9 cellular contexts compared by ENCODE assay signal in genomic region chr2:65031341-65032015, GRCh38. TPM values are rescaled to one million over a fixed set of nuclear protein-coding genes. Genes with fewer than 3 reads are reported as not detected.
DNase-seq lines count a peak whose midpoint lies in the region; ATAC-seq, FAIRE-seq and TF ChIP-seq lines count a peak whose summit lies in the region.
"Had no signal": no experiment of that assay in that cellular context is flagged by ENCODE, and none has a peak within 500 bp of the region (broad histone marks: within the 10 kb centered on the region; RNA-seq: fewer than 3 reads in every experiment).

No MANE protein-coding gene starts in this region.

- BruUV-seq in endothelial cell of umbilical vein (replicated peaks; lab: Mats Ljungman, UMichigan), result no TSS peak

- H3K36me3 ChIP-seq in H7 (replicated peaks; ENCODE audit: control insufficient read depth, insufficient read depth, low read length), result no peaks in the 10 kb centered on the region
- H3K36me3 ChIP-seq in endothelial cell of umbilical vein (ENCODE audit: control insufficient read depth in 2 of 2, extremely low read depth in 1 of 2, insufficient read depth in 2 of 2, low read length in 2 of 2), result no peaks in the 10 kb centered on the region

- peak; percentile 66 for DNase-seq in COLO668 (lab: John Stamatoyannopoulos, UW; ENCODE audit: unreplicated experiment)
- peak; percentile 59 for DNase-seq in H7
- peak; percentile 53 for DNase-seq in NCI-H69 (lab: John Stamatoyannopoulos, UW)
- peak; percentile 71 for DNase-seq in endothelial cell of umbilical vein (ENCODE audit: low read depth, low spot score)
- DNase-seq in glomerular visceral epithelial cell (ENCODE audit: extremely low spot score), result no peak
- DNase-seq in glutamatergic neuron, result no peak

- dilution Hi-C loops in endothelial cell of umbilical vein (cut with MboI; ENCODE audit: extremely low pct_ligation_motif_present, low sequenced_read_pairs), result no loop called here

- no peak for TF ChIP-seq CTCF in endothelial cell of umbilical vein (IDR thresholded peaks at IDR 0.05; ENCODE audit: extremely low read depth in 1 of 2, insufficient read depth in 1 of 2, low read depth in 1 of 2, low read length in 2 of 2)
- no peak for TF ChIP-seq CTCF in glutamatergic neuron (IDR thresholded peaks at IDR 0.05; ENCODE audit: partially characterized antibody, unreplicated experiment)

- H4K20me1 ChIP-seq in endothelial cell of umbilical vein (replicated peaks; ENCODE audit: control insufficient read depth, extremely low read depth, insufficient read depth, low read length), result no peaks in the 10 kb centered on the region

- no peak overlapping the region for H3K9ac ChIP-seq in endothelial cell of umbilical vein (replicated peaks; ENCODE audit: extremely low read depth, insufficient read depth, low read length)

- POLR2A ChIA-PET in endothelial cell of umbilical vein (lab: Charles Lee), result no interaction called here

- peak overlapping the region; percentile 44 for H3K4me2 ChIP-seq in endothelial cell of umbilical vein (ENCODE audit: insufficient read depth, low read length)

- H3K4me1 Mint-ChIP-seq in glutamatergic neuron (ENCODE audit: low read depth, unreplicated experiment), result no peaks in the 10 kb centered on the region

- H2AFZ ChIP-seq in endothelial cell of umbilical vein (ENCODE audit: low read depth, low read length), result peak overlapping the region; percentile 29

- H3K9me1 ChIP-seq in endothelial cell of umbilical vein (replicated peaks; ENCODE audit: control insufficient read depth, extremely low read depth, insufficient read depth, low read length), result no peaks in the 10 kb centered on the region

- CTCF ChIA-PET in endothelial cell of umbilical vein (lab: Charles Lee), result interaction anchor here (1.0 to 5.1 kb wide), 4 partner anchors 13 to 138 kb away, joined by 3 to 44 read pairs (median 4); no protein-coding TSS in a partner anchor

- no peaks in the 10 kb centered on the region for H3K9me3 Mint-ChIP-seq in glutamatergic neuron (ENCODE audit: unreplicated experiment)
- H3K9me3 Mint-ChIP-seq: nephron had no signal

- ATAC-seq in HG02981 (IDR thresholded peaks at IDR 0.05; ENCODE audit: unreplicated experiment) (no peak), HG03521 (IDR thresholded peaks at IDR 0.05; ENCODE audit: unreplicated experiment) (no peak)

- no peaks in the 10 kb centered on the region for H3K27me3 ChIP-seq in H7 (ENCODE audit: control insufficient read depth, insufficient read depth, low read length)
- H3K27me3 ChIP-seq in endothelial cell of umbilical vein (ENCODE audit: control insufficient read depth in 2 of 2, insufficient read depth in 2 of 2, low read length in 2 of 2), result no peaks in the 10 kb centered on the region

- H3K27ac ChIP-seq in endothelial cell of umbilical vein (ENCODE audit: insufficient read depth, low read depth, low read length), result no peak overlapping the region

- no peak overlapping the region for H3K4me3 ChIP-seq in H7 (ENCODE audit: insufficient read depth, low read depth, low read length)
- no peak overlapping the region for H3K4me3 ChIP-seq in endothelial cell of umbilical vein (replicated peaks in 1 of 3; ENCODE audit: insufficient read depth in 1 of 3, low read depth in 1 of 3, low read length in 3 of 3)

- peaks cover 10% of the 10 kb centered on the region for H3K4me1 ChIP-seq in endothelial cell of umbilical vein (ENCODE audit: control insufficient read depth, extremely low read depth, insufficient read depth, low read length)

- H3K27me3 Mint-ChIP-seq in glutamatergic neuron (ENCODE audit: unreplicated experiment), result no peaks in the 10 kb centered on the region

- H3K9me3 ChIP-seq in endothelial cell of umbilical vein (replicated peaks; ENCODE audit: control insufficient read depth, insufficient read depth, low read length), result no peaks in the 10 kb centered on the region

- H3K36me3 Mint-ChIP-seq in glutamatergic neuron (ENCODE audit: unreplicated experiment), result no peaks in the 10 kb centered on the region

- FAIRE-seq in endothelial cell of umbilical vein (lab: Jason Lieb, UNC), result no peak

- H3K79me2 ChIP-seq in endothelial cell of umbilical vein (ENCODE audit: control insufficient read depth, insufficient read depth, low read length), result no peaks in the 10 kb centered on the region

- no peak for TF ChIP-seq POLR2A in endothelial cell of umbilical vein (IDR thresholded peaks at IDR 0.05; ENCODE audit: low read depth, low read length)

- no peak overlapping the region for H3K4me3 Mint-ChIP-seq in glutamatergic neuron (ENCODE audit: unreplicated experiment)
- H3K4me3 Mint-ChIP-seq: nephron had no signal

- intact Hi-C loops in endothelial cell of umbilical vein (cut with micrococcal nuclease), result no loop called here

- H3K27ac Mint-ChIP-seq in glutamatergic neuron (ENCODE audit: unreplicated experiment), result no peak overlapping the region

TF ChIP-seq in endothelial cell of umbilical vein, 7 proteins besides CTCF, POLR2A, EP300 and RAD21:
- TF ChIP-seq MYC (IDR thresholded peaks at IDR 0.05; ENCODE audit: low read depth, low read length) (no peak), GATA2 (IDR thresholded peaks at IDR 0.05; ENCODE audit: insufficient read depth, insufficient read length, low read depth, low read length) (no peak), FOS (IDR thresholded peaks at IDR 0.05; ENCODE audit: borderline replicate concordance, insufficient read depth, low read length) (no peak), POLR2AphosphoS5 (IDR thresholded peaks at IDR 0.05; ENCODE audit: insufficient read depth, low read depth, low read length) (no peak), MAX (IDR thresholded peaks at IDR 0.05; ENCODE audit: insufficient read depth, insufficient read length) (no peak), EZH2 (IDR thresholded peaks at IDR 0.05; ENCODE audit: borderline replicate concordance, low read depth, low read length, severe bottlenecking) (no peak), JUN (IDR thresholded peaks at IDR 0.05; ENCODE audit: borderline replicate concordance, insufficient read depth, insufficient read length, low read depth) (no peak)
TF ChIP-seq in endothelial cell of umbilical vein: peak in this region for 0.

RNA-seq across cellular contexts. Expression of gene CEP68, which starts 24.7 kb away (rescaled TPM):
- total RNA-seq in H7 (2014; rRNA removed; shearing (Covaris generic)), result 10.3 and 15.1 TPM in 2 replicates
- total RNA-seq in endothelial cell of umbilical vein (20.0 and 21.4 TPM in 2 replicates), glutamatergic neuron (ENCODE audit: unreplicated experiment) (38.3 TPM)
- 22.0 and 26.2 TPM in 2 replicates for polyA plus RNA-seq in endothelial cell of umbilical vein
- polyA plus RNA-seq in endothelial cell of umbilical vein (2011; cell fraction: cytosol; rRNA removed), result 15.0 and 17.9 TPM in 2 replicates
- 20.6 and 24.9 TPM in 2 replicates for polyA plus RNA-seq in endothelial cell of umbilical vein (2011; cell fraction: nucleus; rRNA removed)
- polyA plus RNA-seq in endothelial cell of umbilical vein (2012), result 13.1 and 14.3 TPM in 2 replicates
- 39.9 and 42.9 TPM in 2 replicates for polyA minus RNA-seq in endothelial cell of umbilical vein
- 2.3 TPM for polyA minus RNA-seq in endothelial cell of umbilical vein (2011; cell fraction: cytosol; rRNA and poly(A)+ RNA removed)
- 24.7 and 29.5 TPM in 2 replicates for polyA minus RNA-seq in endothelial cell of umbilical vein (2011; cell fraction: nucleus; rRNA and poly(A)+ RNA removed)

RNA-seq across cellular contexts. Expression of gene SLC1A4, which starts 42.3 kb away (rescaled TPM):
- 0.85 and 2.5 TPM in 2 replicates for total RNA-seq in H7 (2014; rRNA removed; shearing (Covaris generic))
- total RNA-seq in endothelial cell of umbilical vein (13.5 and 13.9 TPM in 2 replicates), glutamatergic neuron (ENCODE audit: unreplicated experiment) (27.9 TPM)
- polyA plus RNA-seq in endothelial cell of umbilical vein, result 9.9 and 11.4 TPM in 2 replicates
- polyA plus RNA-seq in endothelial cell of umbilical vein (2011; cell fraction: cytosol; rRNA removed), result 8.5 and 9.1 TPM in 2 replicates
- 9.0 and 9.4 TPM in 2 replicates for polyA plus RNA-seq in endothelial cell of umbilical vein (2011; cell fraction: nucleus; rRNA removed)
- polyA plus RNA-seq in endothelial cell of umbilical vein (2012), result 6.7 and 8.4 TPM in 2 replicates
- 23.3 and 32.0 TPM in 2 replicates for polyA minus RNA-seq in endothelial cell of umbilical vein
- polyA minus RNA-seq in endothelial cell of umbilical vein (2011; cell fraction: cytosol; rRNA and poly(A)+ RNA removed), result 9.8 TPM
- 13.2 and 15.7 TPM in 2 replicates for polyA minus RNA-seq in endothelial cell of umbilical vein (2011; cell fraction: nucleus; rRNA and poly(A)+ RNA removed)

Comparison
In these comparisons a context has a peak if more than half of its experiments do, and no peak if none do; other contexts are left out.
1. DNase-seq: peak in COLO668 (single experiment), H7 (single experiment), NCI-H69 (single experiment) and endothelial cell of umbilical vein (single experiment); none in glomerular visceral epithelial cell (single experiment) and glutamatergic neuron (single experiment).